Comparison of ENCODE assay signal across 15 cellular contexts in genomic region chr10:86004310-86004709, GRCh38.
"Had no signal": no experiment of that assay in that cellular context is flagged by ENCODE, and none has a peak within 500 bp of the region (broad histone marks: within the 10 kb centered on the region; RNA-seq: fewer than 3 reads in every experiment).

No MANE protein-coding gene starts in this region.

- DNase-seq: Karpas-422, KG1, MG63, NCI-H1092, NCI-H1436, NCI-H1930, NCI-H2081, NCI-H2107, NCI-H2227 treated with DMSO at 0.1 percent for 48 hours, NCI-H510A treated with DMSO at 0.1 percent for 48 hours, NCI-H526, SHP77, SK-N-SH, T-helper 1 cell had no signal

- H3K27me3 ChIP-seq: MG63 had no signal

- H3K27ac ChIP-seq: RWPE1 had no signal

- H3K4me3 ChIP-seq: MG63 had no signal
